ENCODE assay signal across 14 cellular contexts in the genomic region with DNA sequence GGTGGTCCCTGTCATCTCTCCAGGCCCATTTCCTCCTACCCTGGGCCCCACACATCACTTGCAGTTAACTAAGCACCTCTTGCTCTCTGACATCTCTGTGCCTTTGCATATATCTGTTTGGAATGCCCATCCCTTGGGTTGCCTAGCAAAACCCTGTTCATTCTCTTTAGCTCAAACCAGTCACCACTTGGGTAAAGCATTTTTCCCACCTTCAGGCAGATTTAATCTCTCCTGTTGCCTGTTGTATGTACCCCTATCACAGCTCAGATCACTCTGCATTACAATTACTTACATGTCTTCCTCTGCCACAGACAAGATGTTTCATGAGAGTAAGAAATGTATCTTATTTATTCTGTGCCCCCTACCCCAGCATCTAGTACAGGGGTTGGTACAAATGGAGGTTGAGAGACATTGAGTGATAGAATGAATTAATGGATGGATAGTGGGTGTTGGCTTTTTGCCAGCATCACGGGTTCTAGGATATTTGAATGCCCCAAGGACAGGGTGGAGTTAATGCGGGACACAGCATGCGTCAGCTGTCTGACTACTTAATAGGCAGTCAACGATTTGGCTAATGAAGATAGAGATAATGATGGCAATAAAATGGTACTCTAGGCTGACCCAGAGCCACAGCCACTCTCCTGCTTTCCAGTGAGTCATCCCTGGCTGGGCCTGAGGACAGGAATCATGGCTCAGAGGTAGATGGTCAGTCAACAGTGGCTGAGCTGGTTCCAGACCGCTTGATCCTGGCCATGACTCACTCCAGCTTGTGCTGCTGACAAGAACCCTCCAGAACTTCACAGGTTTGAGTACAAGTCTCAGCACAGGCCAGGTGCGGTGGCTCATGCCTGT. TPM values are rescaled to one million over a fixed set of nuclear protein-coding genes. Genes with fewer than 3 reads are reported as not detected.
DNase-seq lines count a peak whose midpoint lies in the region; ATAC-seq and TF ChIP-seq lines count a peak whose summit lies in the region.
"Had no signal": no experiment of that assay in that cellular context is flagged by ENCODE, and none has a peak within 500 bp of the region (broad histone marks: within the 10 kb centered on the region; RNA-seq: fewer than 3 reads in every experiment).

No MANE protein-coding gene starts in this region.

- no peak overlapping the region for H2BK12ac ChIP-seq in H9 (ENCODE audit: insufficient read length, low read depth, low read length)

- H3K4ac ChIP-seq in H9 (ENCODE audit: low read depth, low read length), result no peak overlapping the region

- H3K23ac ChIP-seq in H9 (ENCODE audit: insufficient read length, low read depth, low read length), result no peak overlapping the region

- H3T11ph ChIP-seq in H9 (ENCODE audit: low read length), result no peak overlapping the region

- WGBS in mammary epithelial cell (ENCODE audit: low coverage, missing lambda C conversion rate), result 0% methylated on average over 6 of the region's 6 CpGs
- WGBS in H9 (ENCODE audit: extremely low coverage, insufficient read length, low lambda C conversion rate), result no CpG with 5 or more reads among the region's 6 CpGs

- H3K4me3 Mint-ChIP-seq in H9 (no peak overlapping the region), chondrocyte (ENCODE audit: unreplicated experiment) (no peak overlapping the region)

- no peak overlapping the region for H2BK120ac ChIP-seq in H9 (ENCODE audit: low read depth, low read length, poor library complexity, severe bottlenecking)

- in situ Hi-C loops in mammary epithelial cell (cut with MboI; ENCODE audit: low sequenced_read_pairs in 2 of 2), result no loop called here

- no peak overlapping the region for H2BK20ac ChIP-seq in H9 (ENCODE audit: low read depth, low read length, poor library complexity, severe bottlenecking)

- no peak overlapping the region for H4K5ac ChIP-seq in H9 (ENCODE audit: insufficient read length, low read depth, low read length)

- H3K56ac ChIP-seq in H9 (ENCODE audit: insufficient read length, low read depth, low read length), result no peak overlapping the region

- no peak overlapping the region for H2BK5ac ChIP-seq in H9 (ENCODE audit: insufficient read length, low read length)

- no peaks in the 10 kb centered on the region for H3K9me3 ChIP-seq in mammary epithelial cell (replicated peaks; ENCODE audit: insufficient read depth, low read length)
- H3K9me3 ChIP-seq in left lung, result no peaks in the 10 kb centered on the region
- H3K9me3 ChIP-seq in H9 (ENCODE audit: control insufficient read depth, low read depth, low read length), result no peaks in the 10 kb centered on the region
- H3K9me3 ChIP-seq: BLaER1 treated with 17β-estradiol and CSF1 and Interleukin-3, amounts not matched to agents 10 nM and 100 nM; vagina had no signal

- H4K8ac ChIP-seq in H9 (replicated peaks; ENCODE audit: insufficient read length, low read depth, low read length), result no peak overlapping the region

- CTCF ChIA-PET in mammary epithelial cell (lab: Charles Lee; ENCODE audit: low non-redundant PET), result no interaction called here

- ATAC-seq in left lung (peak; percentile 79), HG02763 (IDR thresholded peaks at IDR 0.05; ENCODE audit: unreplicated experiment) (no peak), HG02759 (IDR thresholded peaks at IDR 0.05; ENCODE audit: unreplicated experiment) (no peak)

- peak overlapping the region; percentile 22 for H3K9ac ChIP-seq in mammary epithelial cell (ENCODE audit: insufficient read depth, low read length)
- H3K9ac ChIP-seq in H9 (ENCODE audit: extremely low read depth, insufficient read length, low read length), result no peak overlapping the region
- H3K9ac ChIP-seq: BLaER1 treated with 17β-estradiol and CSF1 and Interleukin-3, amounts not matched to agents 10 nM and 100 nM had no signal

- TF ChIP-seq CTCF in mammary epithelial cell (conservative IDR thresholded peaks at IDR 0.05 in 1 of 2, IDR thresholded peaks at IDR 0.05 in 1 of 2; ENCODE audit: extremely low read depth in 1 of 2, insufficient read depth in 1 of 2, low read depth in 1 of 2, low read length in 2 of 2) (no peak), left lung (IDR thresholded peaks at IDR 0.05) (no peak), H9 (conservative IDR thresholded peaks at IDR 0.05) (no peak), chondrocyte (IDR thresholded peaks at IDR 0.05) (no peak)

- BruUV-seq in mammary epithelial cell (replicated peaks; lab: Mats Ljungman, UMichigan), result no TSS peak

- no peak overlapping the region for H3K4me3 ChIP-seq in mammary epithelial cell (replicated peaks in 1 of 3; ENCODE audit: insufficient read depth in 1 of 3, low read depth in 2 of 3, low read length in 3 of 3)
- no peak overlapping the region for H3K4me3 ChIP-seq in left lung
- H3K4me3 ChIP-seq: BLaER1 treated with 17β-estradiol and CSF1 and Interleukin-3, amounts not matched to agents 10 nM and 100 nM; vagina had no signal

- dilution Hi-C loops in mammary epithelial cell (cut with HindIII; ENCODE audit: low sequenced_read_pairs), result no loop called here

- H3K36me3 ChIP-seq in mammary epithelial cell (ENCODE audit: insufficient read depth, low read length) (no peaks in the 10 kb centered on the region), left lung (no peaks in the 10 kb centered on the region)
- H3K36me3 ChIP-seq: BLaER1 treated with 17β-estradiol and CSF1 and Interleukin-3, amounts not matched to agents 10 nM and 100 nM; vagina had no signal

- H3K9me3 Mint-ChIP-seq in H9 (no peaks in the 10 kb centered on the region), chondrocyte (ENCODE audit: low read depth) (no peaks in the 10 kb centered on the region)

- peaks cover 2% of the 10 kb centered on the region for H3K27me3 Mint-ChIP-seq in H9 (ENCODE audit: low read depth)
- no peaks in the 10 kb centered on the region for H3K27me3 Mint-ChIP-seq in chondrocyte (ENCODE audit: low read depth)

- DNase-seq in AG08396 (ENCODE audit: low spot score) (peak; percentile 87), LHCN-M2 (ENCODE audit: low read depth) (peak; percentile 81), mammary epithelial cell (peak; percentile 97), left lung (peak; percentile 67 to 78), H9 (no peak), chondrocyte (ENCODE audit: low spot score) (no peak)
- DNase-seq: activated CD8-positive, alpha-beta memory T cell treated with anti-CD3 and anti-CD28 coated beads, Interleukin-2, amount 50 U/mL, for 4 hours; effector memory CD4-positive, alpha-beta T cell; NCI-H1092; stimulated activated CD4-positive, alpha-beta T cell treated with anti-CD3 and anti-CD28 coated beads, Interleukin-4, amount 100 ng/mL, for 24 hours had no signal

- no peak overlapping the region; the same call in 1 of the 2 replicates for H3K14ac ChIP-seq in H9 (ENCODE audit: insufficient read depth, low read length)

- H3K27ac ChIP-seq in mammary epithelial cell (ENCODE audit: insufficient read depth, low read depth, low read length) (peak overlapping the region; percentile 54), left lung (peak overlapping the region in 1 of 2 donors; percentile 31), H9 (ENCODE audit: insufficient read length, low read depth, low read length) (no peak overlapping the region)
- H3K27ac ChIP-seq: BLaER1 treated with 17β-estradiol and CSF1 and Interleukin-3, amounts not matched to agents 10 nM and 100 nM; vagina had no signal

- H3K27me3 ChIP-seq in mammary epithelial cell (ENCODE audit: insufficient read depth, low read length), result no peaks in the 10 kb centered on the region
- no peaks in the 10 kb centered on the region for H3K27me3 ChIP-seq in left lung
- no peaks in the 10 kb centered on the region for H3K27me3 ChIP-seq in H9 (ENCODE audit: insufficient read depth, low read length)
- H3K27me3 ChIP-seq: BLaER1 treated with 17β-estradiol and CSF1 and Interleukin-3, amounts not matched to agents 10 nM and 100 nM; vagina had no signal

- H3K4me1 Mint-ChIP-seq in H9 (no peaks in the 10 kb centered on the region), chondrocyte (ENCODE audit: low read depth) (no peaks in the 10 kb centered on the region)

- H4K20me1 ChIP-seq in mammary epithelial cell (ENCODE audit: insufficient read depth, low read length) (no peaks in the 10 kb centered on the region), H9 (ENCODE audit: control insufficient read depth, insufficient read depth, insufficient read length) (no peaks in the 10 kb centered on the region)
- H4K20me1 ChIP-seq: BLaER1 treated with 17β-estradiol and CSF1 and Interleukin-3, amounts not matched to agents 10 nM and 100 nM had no signal

- H3K27ac Mint-ChIP-seq in H9 (no peak overlapping the region), chondrocyte (ENCODE audit: unreplicated experiment) (no peak overlapping the region)

- no peaks in the 10 kb centered on the region for H3K79me1 ChIP-seq in H9 (ENCODE audit: insufficient read depth, low read depth, low read length, poor library complexity, severe bottlenecking)

- H2AFZ ChIP-seq in mammary epithelial cell (ENCODE audit: low read depth, low read length), result no peak overlapping the region
- H2AFZ ChIP-seq in H9 (ENCODE audit: low read length), result no peak overlapping the region

- intact Hi-C loops in mammary epithelial cell (cut with micrococcal nuclease), result loop anchor here (1.0 kb wide), 1 partner anchor 14 kb away; the partner anchor contains the start of gene NUDC
- intact Hi-C loops in left lung (cut with DNase I), result no loop called here

- H3K79me2 ChIP-seq in mammary epithelial cell (ENCODE audit: insufficient read depth, low read length), result no peaks in the 10 kb centered on the region
- H3K79me2 ChIP-seq in H9 (ENCODE audit: insufficient read depth, low read length), result no peaks in the 10 kb centered on the region

- H3K4me2 ChIP-seq in mammary epithelial cell (ENCODE audit: insufficient read depth, low read depth, low read length) (no peak overlapping the region), H9 (ENCODE audit: insufficient read depth, insufficient read length, low read length) (no peak overlapping the region)

- no peaks in the 10 kb centered on the region for H3K36me3 Mint-ChIP-seq in H9 (ENCODE audit: insufficient read depth in 1 of 3, low read depth in 3 of 3)
- H3K36me3 Mint-ChIP-seq in chondrocyte (ENCODE audit: low read depth), result no peaks in the 10 kb centered on the region

- no peak overlapping the region for H3K18ac ChIP-seq in H9 (ENCODE audit: insufficient read length, low read depth, low read length)

- no peak overlapping the region for H2BK15ac ChIP-seq in H9 (ENCODE audit: low read depth, low read length)

- no peak overlapping the region for H2AK5ac ChIP-seq in H9 (ENCODE audit: insufficient read length, low read length)

- H3K23me2 ChIP-seq in H9 (ENCODE audit: insufficient read length, low read depth, low read length, poor library complexity, severe bottlenecking), result no peaks in the 10 kb centered on the region

- H4K91ac ChIP-seq in H9 (ENCODE audit: insufficient read length, low read depth, low read length), result no peak overlapping the region

- H3K4me1 ChIP-seq in mammary epithelial cell (ENCODE audit: insufficient read depth, low read length), result peaks cover 16% of the 10 kb centered on the region
- no peaks in the 10 kb centered on the region for H3K4me1 ChIP-seq in left lung
- H3K4me1 ChIP-seq in H9 (ENCODE audit: insufficient read depth, low read length), result no peaks in the 10 kb centered on the region
- H3K4me1 ChIP-seq: vagina had no signal

RNA-seq across cellular contexts. Expression of gene NR0B2, which starts 6.5 kb away (rescaled TPM):
- total RNA-seq in LHCN-M2 (2014; rRNA removed) (not detected in 2 replicates), mammary epithelial cell (not detected), left lung (1 to 10 TPM; 1.2 to 7.8 TPM), H9 (2021) (not detected in 2 replicates), chondrocyte (not detected in 3 replicates)
- not detected for polyA plus RNA-seq in LHCN-M2 (2012)
- polyA plus RNA-seq in mammary epithelial cell, result not detected
- polyA minus RNA-seq in mammary epithelial cell, result not detected
- total RNA-seq: vagina had no signal

RNA-seq across cellular contexts. Expression of gene GPATCH3, which starts 7.0 kb away (rescaled TPM):
- total RNA-seq in LHCN-M2 (2014; rRNA removed) (5.6 and 5.9 TPM in 2 replicates), mammary epithelial cell (10 to 100 TPM; 10.8 to 19.4 TPM), left lung (10 to 100 TPM; 16.2 to 16.3 TPM), H9 (2021) (19.4 and 21.2 TPM in 2 replicates), chondrocyte (13.7 to 14.1 TPM (median 13.7 TPM) in 3 replicates)
- 8.7 TPM for polyA plus RNA-seq in LHCN-M2 (2012)
- 8.2 TPM for polyA plus RNA-seq in mammary epithelial cell
- 19.7 TPM for polyA minus RNA-seq in mammary epithelial cell

RNA-seq across cellular contexts. Expression of gene NUDC, which starts 14.2 kb away (rescaled TPM):
- total RNA-seq in LHCN-M2 (2014; rRNA removed) (67.1 and 71.5 TPM in 2 replicates), mammary epithelial cell (10 to 100 TPM; 22.7 to 96.8 TPM), left lung (10 to 100 TPM; 56.2 to 65.8 TPM), H9 (2021) (118 and 120 TPM in 2 replicates), chondrocyte (44.4 to 53.7 TPM (median 45.8 TPM) in 3 replicates)
- 121 TPM for polyA plus RNA-seq in LHCN-M2 (2012)
- 61.7 TPM for polyA plus RNA-seq in mammary epithelial cell
- polyA minus RNA-seq in mammary epithelial cell, result 90.6 TPM

RNA-seq across cellular contexts. Expression of gene GPN2, which starts 17.2 kb away (rescaled TPM):
- total RNA-seq in LHCN-M2 (2014; rRNA removed), result 10.1 and 12.2 TPM in 2 replicates
- polyA plus RNA-seq in LHCN-M2 (2012), result 29.3 TPM
- 10 to 100 TPM; 14.7 to 48.3 TPM for total RNA-seq in mammary epithelial cell
- 39.5 TPM for polyA plus RNA-seq in mammary epithelial cell
- 62.3 TPM for polyA minus RNA-seq in mammary epithelial cell
- 10 to 100 TPM; 23.5 to 25.1 TPM for total RNA-seq in left lung
- total RNA-seq in H9 (2021), result 44.3 and 47.8 TPM in 2 replicates
- 19.8 to 22.0 TPM (median 21.7 TPM) in 3 replicates for total RNA-seq in chondrocyte

RNA-seq across cellular contexts. Expression of gene SFN, which starts 44.3 kb away (rescaled TPM):
- total RNA-seq in LHCN-M2 (2014; rRNA removed), result not detected in 2 replicates
- 0.11 TPM for polyA plus RNA-seq in LHCN-M2 (2012)
- total RNA-seq in mammary epithelial cell, result 1,000 to 10,000 TPM; 1,135 to 2,555 TPM
- polyA plus RNA-seq in mammary epithelial cell, result 2,641 TPM
- 1,141 TPM for polyA minus RNA-seq in mammary epithelial cell
- total RNA-seq in left lung, result 100 to 1,000 TPM; 130 to 192 TPM
- total RNA-seq in H9 (2021), result 3.8 and 4.3 TPM in 2 replicates
- not detected in 3 replicates for total RNA-seq in chondrocyte

Comparison
In these comparisons a context has a peak if more than half of its experiments do, and no peak if none do; other contexts are left out.
1. DNase-seq: peak in AG08396 (single experiment), LHCN-M2 (single experiment), mammary epithelial cell (single experiment) and left lung (2 of 2); none in H9 (single experiment) and chondrocyte (single experiment).